In genomic region chr6:135496805-135497411, GRCh38 we compare ENCODE assay signal across 1 cellular context.
TF ChIP-seq lines count a peak whose summit lies in the region.

No MANE protein-coding gene starts in this region.

TF ChIP-seq in SK-N-SH, 30 proteins besides CTCF, POLR2A, EP300 and RAD21 (continued from another document):
- TF ChIP-seq, protein P1, sequence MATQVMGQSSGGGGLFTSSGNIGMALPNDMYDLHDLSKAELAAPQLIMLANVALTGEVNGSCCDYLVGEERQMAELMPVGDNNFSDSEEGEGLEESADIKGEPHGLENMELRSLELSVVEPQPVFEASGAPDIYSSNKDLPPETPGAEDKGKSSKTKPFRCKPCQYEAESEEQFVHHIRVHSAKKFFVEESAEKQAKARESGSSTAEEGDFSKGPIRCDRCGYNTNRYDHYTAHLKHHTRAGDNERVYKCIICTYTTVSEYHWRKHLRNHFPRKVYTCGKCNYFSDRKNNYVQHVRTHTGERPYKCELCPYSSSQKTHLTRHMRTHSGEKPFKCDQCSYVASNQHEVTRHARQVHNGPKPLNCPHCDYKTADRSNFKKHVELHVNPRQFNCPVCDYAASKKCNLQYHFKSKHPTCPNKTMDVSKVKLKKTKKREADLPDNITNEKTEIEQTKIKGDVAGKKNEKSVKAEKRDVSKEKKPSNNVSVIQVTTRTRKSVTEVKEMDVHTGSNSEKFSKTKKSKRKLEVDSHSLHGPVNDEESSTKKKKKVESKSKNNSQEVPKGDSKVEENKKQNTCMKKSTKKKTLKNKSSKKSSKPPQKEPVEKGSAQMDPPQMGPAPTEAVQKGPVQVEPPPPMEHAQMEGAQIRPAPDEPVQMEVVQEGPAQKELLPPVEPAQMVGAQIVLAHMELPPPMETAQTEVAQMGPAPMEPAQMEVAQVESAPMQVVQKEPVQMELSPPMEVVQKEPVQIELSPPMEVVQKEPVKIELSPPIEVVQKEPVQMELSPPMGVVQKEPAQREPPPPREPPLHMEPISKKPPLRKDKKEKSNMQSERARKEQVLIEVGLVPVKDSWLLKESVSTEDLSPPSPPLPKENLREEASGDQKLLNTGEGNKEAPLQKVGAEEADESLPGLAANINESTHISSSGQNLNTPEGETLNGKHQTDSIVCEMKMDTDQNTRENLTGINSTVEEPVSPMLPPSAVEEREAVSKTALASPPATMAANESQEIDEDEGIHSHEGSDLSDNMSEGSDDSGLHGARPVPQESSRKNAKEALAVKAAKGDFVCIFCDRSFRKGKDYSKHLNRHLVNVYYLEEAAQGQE (IDR thresholded peaks at IDR 0.05; ENCODE audit: low read depth, low read length): no peak
- TF ChIP-seq MXI1 (IDR thresholded peaks at IDR 0.05; ENCODE audit: low read depth, low read length): no peak
- TF ChIP-seq RFX5 (IDR thresholded peaks at IDR 0.05; ENCODE audit: low read length): no peak
- TF ChIP-seq GABPA (IDR thresholded peaks at IDR 0.05; ENCODE audit: low read depth): no peak
- TF ChIP-seq NRF1 (IDR thresholded peaks at IDR 0.05; ENCODE audit: low read depth, low read length): no peak
- TF ChIP-seq, protein P2, sequence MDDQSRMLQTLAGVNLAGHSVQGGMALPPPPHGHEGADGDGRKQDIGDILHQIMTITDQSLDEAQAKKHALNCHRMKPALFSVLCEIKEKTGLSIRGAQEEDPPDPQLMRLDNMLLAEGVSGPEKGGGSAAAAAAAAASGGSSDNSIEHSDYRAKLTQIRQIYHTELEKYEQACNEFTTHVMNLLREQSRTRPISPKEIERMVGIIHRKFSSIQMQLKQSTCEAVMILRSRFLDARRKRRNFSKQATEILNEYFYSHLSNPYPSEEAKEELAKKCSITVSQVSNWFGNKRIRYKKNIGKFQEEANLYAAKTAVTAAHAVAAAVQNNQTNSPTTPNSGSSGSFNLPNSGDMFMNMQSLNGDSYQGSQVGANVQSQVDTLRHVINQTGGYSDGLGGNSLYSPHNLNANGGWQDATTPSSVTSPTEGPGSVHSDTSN (IDR thresholded peaks at IDR 0.05): no peak
- no peak for TF ChIP-seq SIN3A (IDR thresholded peaks at IDR 0.05; ENCODE audit: borderline replicate concordance, low read depth, low read length)
- TF ChIP-seq TCF12 (IDR thresholded peaks at IDR 0.05): no peak
- no peak for TF ChIP-seq EZH2phosphoT487 (IDR thresholded peaks at IDR 0.05; ENCODE audit: borderline replicate concordance, low read depth)
- no peak for TF ChIP-seq USF1 (IDR thresholded peaks at IDR 0.05; ENCODE audit: borderline replicate concordance, low read depth)
- TF ChIP-seq RCOR1 (IDR thresholded peaks at IDR 0.05; ENCODE audit: low read length): no peak
- TF ChIP-seq YY1 (IDR thresholded peaks at IDR 0.05; ENCODE audit: low read depth): no peak
- no peak for TF ChIP-seq TEAD4 (IDR thresholded peaks at IDR 0.05; ENCODE audit: borderline replicate concordance, insufficient read depth)
